Comparison of ENCODE assay signal across 28 cellular contexts in the genomic region with DNA sequence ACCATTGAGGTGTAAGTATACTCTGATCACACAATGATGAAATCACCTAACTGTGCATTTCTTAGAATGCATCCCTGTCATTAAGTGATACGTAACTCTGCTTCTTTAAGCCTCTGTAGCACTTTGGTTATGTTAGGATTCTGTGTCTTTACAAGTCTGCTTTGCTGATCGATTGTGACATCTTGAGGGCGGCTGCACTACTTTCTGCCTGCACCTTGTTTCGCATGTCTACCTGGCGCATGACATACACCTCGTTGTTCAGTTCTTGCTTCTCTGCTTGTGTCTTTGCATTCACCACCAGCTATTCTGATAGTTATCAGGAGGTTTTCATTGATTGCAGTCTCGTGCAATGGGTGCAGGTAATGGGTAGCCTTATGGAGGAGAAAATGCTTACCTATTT.
"Had no signal": no experiment of that assay in that cellular context is flagged by ENCODE, and none has a peak within 500 bp of the region (broad histone marks: within the 10 kb centered on the region; RNA-seq: fewer than 3 reads in every experiment).

No MANE protein-coding gene starts in this region.

- FAIRE-seq: islet of Langerhans, kidney, small intestine had no signal

- H3K4me3 Mint-ChIP-seq: immature natural killer cell; nephron progenitor cell; neural progenitor cell; stimulated activated effector memory CD8-positive, alpha-beta T cell treated with anti-CD3 and anti-CD28 coated beads, Interleukin-12 subunit alpha, Interleukin-12 subunit beta, amount 100 ng/mL, for 72 hours; stimulated activated naive CD8-positive, alpha-beta T cell treated with anti-CD3 and anti-CD28 coated beads, Interleukin-15, Interleukin-2, amounts not matched to agents 100 ng/mL and 50 ng/mL, for 24 hours; type B pancreatic cell had no signal

- H3K9ac ChIP-seq: neural progenitor cell had no signal

- H3K27ac Mint-ChIP-seq: nephron progenitor cell; stimulated activated effector memory CD8-positive, alpha-beta T cell treated with anti-CD3 and anti-CD28 coated beads, Interleukin-12 subunit alpha, Interleukin-12 subunit beta, amount 100 ng/mL, for 72 hours; stimulated activated naive CD8-positive, alpha-beta T cell treated with anti-CD3 and anti-CD28 coated beads, Interleukin-15, Interleukin-2, amounts not matched to agents 100 ng/mL and 50 ng/mL, for 24 hours; type B pancreatic cell had no signal

- H3K27me3 ChIP-seq: left lung, neural progenitor cell, ovary, sigmoid colon, spleen, suprapubic skin, tibial artery, uterus had no signal

- H3K9me3 Mint-ChIP-seq: immature natural killer cell; naive thymus-derived CD8-positive, alpha-beta T cell; stimulated activated effector memory CD8-positive, alpha-beta T cell treated with anti-CD3 and anti-CD28 coated beads, Interleukin-12 subunit alpha, Interleukin-12 subunit beta, amount 100 ng/mL, for 72 hours; stimulated activated naive CD8-positive, alpha-beta T cell treated with anti-CD3 and anti-CD28 coated beads, Interleukin-15, Interleukin-2, amounts not matched to agents 100 ng/mL and 50 ng/mL, for 24 hours; type B pancreatic cell had no signal

- H3K4me2 ChIP-seq: neural progenitor cell had no signal

- H3K4me3 ChIP-seq: left lung, lower lobe of right lung, neural progenitor cell, ovary, sigmoid colon, spleen, suprapubic skin, thoracic aorta, tibial artery, uterus had no signal

- H2AFZ ChIP-seq: neural progenitor cell had no signal

- H3K9me3 ChIP-seq: left lung, lower lobe of right lung, ovary, sigmoid colon, spleen, suprapubic skin, thoracic aorta, tibial artery, uterus had no signal

- H3K36me3 Mint-ChIP-seq: immature natural killer cell; stimulated activated effector memory CD8-positive, alpha-beta T cell treated with anti-CD3 and anti-CD28 coated beads, Interleukin-12 subunit alpha, Interleukin-12 subunit beta, amount 100 ng/mL, for 72 hours had no signal

- H3K27ac ChIP-seq: left lung, lower lobe of right lung, neural progenitor cell, ovary, spleen, suprapubic skin, uterus had no signal

- H3K27me3 Mint-ChIP-seq: progenitor cell of endocrine pancreas; stimulated activated naive CD8-positive, alpha-beta T cell treated with anti-CD3 and anti-CD28 coated beads, Interleukin-15, Interleukin-2, amounts not matched to agents 100 ng/mL and 50 ng/mL, for 24 hours; type B pancreatic cell had no signal

- H3K36me3 ChIP-seq: left lung, lower lobe of right lung, neural progenitor cell, ovary, sigmoid colon, spleen, suprapubic skin, thoracic aorta, tibial artery, uterus had no signal

- DNase-seq: hypothalamus; immature natural killer cell; kidney; left colon; left lung; lower lobe of right lung; mammary epithelial cell; mesenchymal stem cell; naive thymus-derived CD8-positive, alpha-beta T cell; nephron progenitor cell; ovary; retina; right cardiac atrium; sigmoid colon; small intestine; spleen; stimulated activated CD4-positive, alpha-beta T cell treated with anti-CD3 and anti-CD28 coated beads, Interleukin-4, amount 100 ng/mL, for 24 hours; stimulated activated naive CD4-positive, alpha-beta T cell; tibial artery; uterus had no signal

- ATAC-seq: left colon; left lung; lower lobe of right lung; naive thymus-derived CD8-positive, alpha-beta T cell; right cardiac atrium; stimulated activated effector memory CD8-positive, alpha-beta T cell treated with anti-CD3 and anti-CD28 coated beads, Interleukin-12 subunit alpha, Interleukin-12 subunit beta, amount 100 ng/mL, for 72 hours had no signal
